12 cellular contexts compared by ENCODE assay signal in the genomic region with DNA sequence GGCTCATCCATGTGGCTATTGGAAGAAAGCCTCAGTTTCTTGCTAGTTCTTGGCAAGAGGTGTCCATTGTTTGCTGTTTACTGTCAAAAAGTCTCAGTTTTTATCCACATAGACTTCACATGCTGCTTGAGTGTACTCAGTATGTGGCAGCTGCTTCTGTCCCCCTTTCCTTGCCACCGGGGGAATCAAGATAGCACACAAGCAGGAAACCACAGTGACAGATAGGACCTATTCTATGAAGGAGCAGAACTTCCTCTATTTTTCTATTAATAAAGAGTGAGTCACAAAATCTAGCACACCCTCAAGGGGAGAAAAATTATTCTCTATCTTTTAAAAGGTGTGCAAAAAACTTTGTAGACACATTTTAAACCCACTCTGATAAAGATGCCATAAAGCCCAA.
DNase-seq lines count a peak whose midpoint lies in the region; ATAC-seq and TF ChIP-seq lines count a peak whose summit lies in the region.
"Had no signal": no experiment of that assay in that cellular context is flagged by ENCODE, and none has a peak within 500 bp of the region (broad histone marks: within the 10 kb centered on the region; RNA-seq: fewer than 3 reads in every experiment).

No MANE protein-coding gene starts in this region.

- no peak overlapping the region for H3K27ac Mint-ChIP-seq in stimulated activated memory B cell treated with anti-CD40 and anti-IgM and Interleukin-4, amounts not matched to agents 10 μg/mL and 1 μg/mL and 100 μg/mL, for 72 hours
- H3K27ac Mint-ChIP-seq: CD4-positive, alpha-beta memory T cell had no signal

- H3K9me3 Mint-ChIP-seq in stimulated activated memory B cell treated with anti-CD40 and anti-IgM and Interleukin-4, amounts not matched to agents 10 μg/mL and 1 μg/mL and 100 μg/mL, for 72 hours = peaks cover 14% of the 10 kb centered on the region

- no peak overlapping the region for H3K4me3 Mint-ChIP-seq in stimulated activated memory B cell treated with anti-CD40 and anti-IgM and Interleukin-4, amounts not matched to agents 10 μg/mL and 1 μg/mL and 100 μg/mL, for 72 hours
- H3K4me3 Mint-ChIP-seq: CD4-positive, alpha-beta memory T cell had no signal

- no peak overlapping the region for H3K4me3 ChIP-seq in uterus
- H3K4me3 ChIP-seq: coronary artery had no signal

- H3K36me3 ChIP-seq in uterus = no peaks in the 10 kb centered on the region

- TF ChIP-seq POLR2A in uterus (IDR thresholded peaks at IDR 0.05) = no peak

- H3K36me3 Mint-ChIP-seq in stimulated activated memory B cell treated with anti-CD40 and anti-IgM and Interleukin-4, amounts not matched to agents 10 μg/mL and 1 μg/mL and 100 μg/mL, for 72 hours = no peaks in the 10 kb centered on the region
- H3K36me3 Mint-ChIP-seq: CD4-positive, alpha-beta memory T cell had no signal

- H3K9me3 ChIP-seq in uterus = peaks cover 0 to 4% of the 10 kb centered on the region in 2 donors

- H3K27me3 Mint-ChIP-seq in stimulated activated memory B cell treated with anti-CD40 and anti-IgM and Interleukin-4, amounts not matched to agents 10 μg/mL and 1 μg/mL and 100 μg/mL, for 72 hours = no peaks in the 10 kb centered on the region
- H3K27me3 Mint-ChIP-seq: CD4-positive, alpha-beta memory T cell had no signal

- no peaks in the 10 kb centered on the region for H3K4me1 ChIP-seq in uterus

- H3K27me3 ChIP-seq in uterus = no peaks in the 10 kb centered on the region

- no peaks in the 10 kb centered on the region for H3K4me1 Mint-ChIP-seq in stimulated activated memory B cell treated with anti-CD40 and anti-IgM and Interleukin-4, amounts not matched to agents 10 μg/mL and 1 μg/mL and 100 μg/mL, for 72 hours
- H3K4me1 Mint-ChIP-seq: CD4-positive, alpha-beta memory T cell had no signal

- intact Hi-C loops in uterus (cut with DNase I; ENCODE audit: low total_unique reads) = no loop called here

- TF ChIP-seq CTCF in uterus (IDR thresholded peaks at IDR 0.05) = no peak

- ATAC-seq in GM18868 (IDR thresholded peaks at IDR 0.05; ENCODE audit: unreplicated experiment) (peak; percentile 61), HG03066 (IDR thresholded peaks at IDR 0.05; ENCODE audit: low read depth, unreplicated experiment) (peak; percentile 51)
- ATAC-seq in stimulated activated memory B cell treated with anti-CD40 and anti-IgM and Interleukin-4, amounts not matched to agents 10 μg/mL and 1 μg/mL and 100 μg/mL, for 72 hours = peak; percentile 54

- DNase-seq in NAMALWA (ENCODE audit: low spot score) (peak; percentile 12), uterus (no peak), midbrain (lab: John Stamatoyannopoulos, UW) (no peak), NCI-H1417 treated with DMSO at 0.1 percent for 48 hours (lab: John Stamatoyannopoulos, UW) (no peak)
- DNase-seq: anterior cingulate cortex; CD4-positive, alpha-beta memory T cell; NCI-H524; small intestine had no signal

- H3K27ac ChIP-seq in uterus = no peak overlapping the region
- H3K27ac ChIP-seq: coronary artery had no signal
